ENCODE assay signal across 7 cellular contexts in genomic region chr15:27932600-27932999, GRCh38.
"Had no signal": no experiment of that assay in that cellular context is flagged by ENCODE, and none has a peak within 500 bp of the region (broad histone marks: within the 10 kb centered on the region; RNA-seq: fewer than 3 reads in every experiment).

No MANE protein-coding gene starts in this region.

- H3K4me2 ChIP-seq: KMS-11 had no signal

- H3K9ac ChIP-seq: KMS-11 had no signal

- H3K27ac ChIP-seq: HL-60, KMS-11 had no signal

- DNase-seq: IMR-90, KBM-7, KG1 had no signal

- ATAC-seq: HepG2 had no signal

- FAIRE-seq: HepG2, HTR-8/SVneo had no signal
